In the genomic region with DNA sequence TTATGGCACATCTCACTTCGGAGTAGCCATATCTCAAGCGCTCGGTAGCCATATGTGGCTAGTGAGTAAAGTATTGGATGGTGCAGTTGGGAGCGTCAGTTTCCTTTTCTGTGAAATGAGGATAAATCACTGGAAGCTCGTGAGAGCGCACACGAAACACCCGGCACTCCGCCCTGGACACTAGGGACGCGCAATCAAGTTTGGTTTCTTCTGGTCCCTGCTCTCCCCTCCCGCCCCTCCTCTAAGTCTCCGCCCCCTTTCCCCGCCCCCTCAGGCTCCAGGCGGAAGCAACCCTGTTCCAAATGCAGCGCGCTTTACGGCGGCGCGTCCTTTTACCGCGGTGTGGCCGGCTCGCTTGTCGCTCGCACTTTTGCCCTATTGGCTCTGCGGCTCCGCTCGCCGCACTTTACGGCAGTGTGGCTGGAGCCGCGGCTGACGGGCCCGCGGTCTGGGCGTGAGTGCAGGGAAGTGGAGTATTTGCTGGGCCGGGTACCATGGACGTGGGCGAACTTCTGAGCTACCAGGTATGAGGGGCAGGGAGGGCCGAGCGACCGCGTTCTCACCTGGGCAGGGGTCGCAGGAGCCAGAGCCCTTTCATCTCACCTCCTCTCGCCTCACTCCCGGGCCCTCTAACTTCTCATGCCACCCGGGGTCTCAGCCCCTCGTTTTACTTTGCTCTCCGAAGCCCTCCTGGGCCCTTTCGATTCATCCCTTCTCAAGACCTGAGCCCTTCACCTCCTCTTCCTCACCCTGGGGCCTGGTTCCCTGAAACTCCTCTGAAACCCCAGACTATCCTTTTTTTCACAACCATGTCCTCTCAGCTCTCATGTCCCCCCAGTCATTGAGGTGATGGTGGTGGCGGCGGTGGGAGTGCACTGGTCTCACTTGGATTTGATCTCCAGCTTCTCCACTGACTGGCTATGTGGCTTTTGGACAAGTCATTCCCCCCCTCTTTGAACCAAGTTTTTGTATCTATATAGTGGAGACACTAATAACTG, we compare ENCODE assay signal across 1 cellular context.
TF ChIP-seq lines count a peak whose summit lies in the region.

A gene with protein sequence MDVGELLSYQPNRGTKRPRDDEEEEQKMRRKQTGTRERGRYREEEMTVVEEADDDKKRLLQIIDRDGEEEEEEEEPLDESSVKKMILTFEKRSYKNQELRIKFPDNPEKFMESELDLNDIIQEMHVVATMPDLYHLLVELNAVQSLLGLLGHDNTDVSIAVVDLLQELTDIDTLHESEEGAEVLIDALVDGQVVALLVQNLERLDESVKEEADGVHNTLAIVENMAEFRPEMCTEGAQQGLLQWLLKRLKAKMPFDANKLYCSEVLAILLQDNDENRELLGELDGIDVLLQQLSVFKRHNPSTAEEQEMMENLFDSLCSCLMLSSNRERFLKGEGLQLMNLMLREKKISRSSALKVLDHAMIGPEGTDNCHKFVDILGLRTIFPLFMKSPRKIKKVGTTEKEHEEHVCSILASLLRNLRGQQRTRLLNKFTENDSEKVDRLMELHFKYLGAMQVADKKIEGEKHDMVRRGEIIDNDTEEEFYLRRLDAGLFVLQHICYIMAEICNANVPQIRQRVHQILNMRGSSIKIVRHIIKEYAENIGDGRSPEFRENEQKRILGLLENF (plus strand): TSS at position 402 of the 998 bp plus-strand sequence. CDS start 93 bp downstream, at position 495.

TF ChIP-seq in IMR-90, 13 proteins besides CTCF, POLR2A, EP300 and RAD21:
- TF ChIP-seq, protein P1, sequence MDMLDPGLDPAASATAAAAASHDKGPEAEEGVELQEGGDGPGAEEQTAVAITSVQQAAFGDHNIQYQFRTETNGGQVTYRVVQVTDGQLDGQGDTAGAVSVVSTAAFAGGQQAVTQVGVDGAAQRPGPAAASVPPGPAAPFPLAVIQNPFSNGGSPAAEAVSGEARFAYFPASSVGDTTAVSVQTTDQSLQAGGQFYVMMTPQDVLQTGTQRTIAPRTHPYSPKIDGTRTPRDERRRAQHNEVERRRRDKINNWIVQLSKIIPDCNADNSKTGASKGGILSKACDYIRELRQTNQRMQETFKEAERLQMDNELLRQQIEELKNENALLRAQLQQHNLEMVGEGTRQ (IDR thresholded peaks at IDR 0.05; ENCODE audit: low read depth, low read length): no peak
- no peak for TF ChIP-seq NFE2L2 (IDR thresholded peaks at IDR 0.05; ENCODE audit: low read depth, low read length)
- TF ChIP-seq CHD1 (IDR thresholded peaks at IDR 0.05; ENCODE audit: low read depth, low read length): no peak
- TF ChIP-seq MAZ (IDR thresholded peaks at IDR 0.05; ENCODE audit: borderline replicate concordance, low read depth, low read length): peak; percentile 77; the same call in 1 of the 2 replicates
- TF ChIP-seq SMC3 (IDR thresholded peaks at IDR 0.05; ENCODE audit: low read depth, low read length): no peak
- TF ChIP-seq, protein P2, sequence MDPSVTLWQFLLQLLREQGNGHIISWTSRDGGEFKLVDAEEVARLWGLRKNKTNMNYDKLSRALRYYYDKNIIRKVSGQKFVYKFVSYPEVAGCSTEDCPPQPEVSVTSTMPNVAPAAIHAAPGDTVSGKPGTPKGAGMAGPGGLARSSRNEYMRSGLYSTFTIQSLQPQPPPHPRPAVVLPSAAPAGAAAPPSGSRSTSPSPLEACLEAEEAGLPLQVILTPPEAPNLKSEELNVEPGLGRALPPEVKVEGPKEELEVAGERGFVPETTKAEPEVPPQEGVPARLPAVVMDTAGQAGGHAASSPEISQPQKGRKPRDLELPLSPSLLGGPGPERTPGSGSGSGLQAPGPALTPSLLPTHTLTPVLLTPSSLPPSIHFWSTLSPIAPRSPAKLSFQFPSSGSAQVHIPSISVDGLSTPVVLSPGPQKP (IDR thresholded peaks at IDR 0.05; ENCODE audit: borderline replicate concordance, low read depth, low read length): no peak
- TF ChIP-seq MAFK (IDR thresholded peaks at IDR 0.05; ENCODE audit: low read depth, low read length): no peak
- no peak for TF ChIP-seq RCOR1 (IDR thresholded peaks at IDR 0.05; ENCODE audit: insufficient replicate concordance, low read length)
- TF ChIP-seq CEBPB (IDR thresholded peaks at IDR 0.05; ENCODE audit: low read depth, low read length): no peak
- no peak for TF ChIP-seq BHLHE40 (IDR thresholded peaks at IDR 0.05; ENCODE audit: low read depth, low read length)
- TF ChIP-seq MXI1 (IDR thresholded peaks at IDR 0.05; ENCODE audit: borderline replicate concordance, low read depth, low read length): peak; percentile 74; the same call in 1 of the 2 replicates
TF ChIP-seq in IMR-90: peak in this region for 2.
